Comparison of ENCODE assay signal across 9 cellular contexts in the genomic region with DNA sequence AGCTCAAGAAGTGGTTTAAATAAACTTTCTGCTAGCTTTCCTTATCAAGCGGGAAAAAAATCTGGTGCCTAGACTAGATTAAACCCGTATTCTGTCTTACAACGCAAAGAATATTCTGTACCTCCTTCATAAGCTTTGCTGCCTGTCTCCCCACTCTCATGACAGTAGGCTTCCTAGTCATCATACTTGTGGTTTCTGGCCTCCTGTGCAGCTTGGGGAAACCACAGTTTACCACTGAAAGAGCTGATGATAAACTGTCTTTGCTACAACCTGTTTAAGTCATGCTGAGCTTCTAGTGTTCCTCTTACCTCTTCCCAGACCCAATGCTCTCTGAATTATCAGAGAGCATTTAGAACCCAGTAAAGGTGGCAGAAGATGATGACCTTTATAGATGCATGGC. TPM values are rescaled to one million over a fixed set of nuclear protein-coding genes. Genes with fewer than 3 reads are reported as not detected.
DNase-seq lines count a peak whose midpoint lies in the region; ATAC-seq, FAIRE-seq and TF ChIP-seq lines count a peak whose summit lies in the region.
"Had no signal": no experiment of that assay in that cellular context is flagged by ENCODE, and none has a peak within 500 bp of the region (broad histone marks: within the 10 kb centered on the region; RNA-seq: fewer than 3 reads in every experiment).

No MANE protein-coding gene starts in this region.

- DNase-seq in activated T-cell treated with anti-CD3 and anti-CD28 coated beads for 24 hours (ENCODE audit: low read depth) (peak; percentile 41), activated T-cell treated with anti-CD3 and anti-CD28 coated beads for 4 hours (peak; percentile 23), natural killer cell (no peak), H54 (ENCODE audit: insufficient read length, low spot score) (no peak), SW480 (ENCODE audit: low spot score) (no peak), heart left ventricle (no peak)
- DNase-seq in activated T-cell treated with anti-CD3 and anti-CD28 coated beads, Interleukin-2, amount 50 U/mL, for 1 hour: no peak

- H3K4me1 ChIP-seq in heart left ventricle: peaks cover 13 to 51% (median 28%) of the 10 kb centered on the region in 12 donors

- H3K9me3 ChIP-seq in heart left ventricle: no peaks in the 10 kb centered on the region

- no peak for FAIRE-seq in H54 (lab: Jason Lieb, UNC)

- H3K27me3 Mint-ChIP-seq in natural killer cell (ENCODE audit: low read depth in 2 of 2): no peaks in the 10 kb centered on the region
- H3K27me3 Mint-ChIP-seq: B cell had no signal

- 76 to 91% (median 83%) methylated on average over 3 of the region's 3 CpGs for WGBS in heart left ventricle, 4 donors

- intact Hi-C loops in natural killer cell (cut with micrococcal nuclease) (no loop called here), heart left ventricle (cut with DNase I) (loop anchor here in 2 of 10 donors (10.0 kb wide), 2 partner anchors 53 to 83 kb away; a partner anchor contains a TSS)

- H3K27me3 ChIP-seq in heart left ventricle: no peaks in the 10 kb centered on the region

- H3K36me3 ChIP-seq in heart left ventricle: peaks cover 0 to 88% (median 40%) of the 10 kb centered on the region in 9 donors

- H3K27ac Mint-ChIP-seq in natural killer cell: peak overlapping the region; percentile 59 to 62
- H3K27ac Mint-ChIP-seq: B cell had no signal

- ATAC-seq in HG03139 (IDR thresholded peaks at IDR 0.05; ENCODE audit: unreplicated experiment) (peak; percentile 88), natural killer cell (peak; percentile 75 to 91 (median 90)), heart left ventricle (no peak)

- peaks cover 18 to 23% of the 10 kb centered on the region in 2 donors for H3K4me1 Mint-ChIP-seq in natural killer cell

- TF ChIP-seq CTCF in natural killer cell (IDR thresholded peaks at IDR 0.05): no peak
- no peak for TF ChIP-seq CTCF in heart left ventricle (IDR thresholded peaks at IDR 0.05)

- H3K4me3 Mint-ChIP-seq in natural killer cell: no peak overlapping the region
- H3K4me3 Mint-ChIP-seq: B cell had no signal

- H3K4me3 ChIP-seq in heart left ventricle: no peak overlapping the region

- TF ChIP-seq POLR2A in H54 (IDR thresholded peaks at IDR 0.05; ENCODE audit: low read depth, low read length) (no peak), heart left ventricle (IDR thresholded peaks at IDR 0.05) (no peak)

- H3K36me3 Mint-ChIP-seq in natural killer cell: no peaks in the 10 kb centered on the region

- H3K9me3 Mint-ChIP-seq in natural killer cell: no peaks in the 10 kb centered on the region

- peak overlapping the region in 6 of 12 donors; percentile 26 to 86 (median 76) for H3K27ac ChIP-seq in heart left ventricle

RNA-seq across cellular contexts. Expression of a gene that starts 55.0 kb away (rescaled TPM):
- total RNA-seq in natural killer cell (1 to 10 TPM in 1 of 3 donors, under 1 TPM in 2; 0.35 to 1.4 (median 0.88) TPM), heart left ventricle (100 to 1,000 TPM in 1 of 9 donors, 10 to 100 TPM in 8; 57.7 to 230 (median 75.1) TPM)
- polyA plus RNA-seq in heart left ventricle: 10 to 100 TPM; 30.9 to 64.6 TPM

Comparison
In these comparisons a context has a peak if more than half of its experiments do, and no peak if none do; other contexts are left out.
1. DNase-seq: peak in activated T-cell treated with anti-CD3 and anti-CD28 coated beads for 24 hours (single experiment) and activated T-cell treated with anti-CD3 and anti-CD28 coated beads for 4 hours (single experiment); none in activated T-cell treated with anti-CD3 and anti-CD28 coated beads, Interleukin-2, amount 50 U/mL, for 1 hour (single experiment), natural killer cell (single experiment), H54 (single experiment), SW480 (single experiment) and heart left ventricle (0 of 5).
2. ATAC-seq: peak in HG03139 (single experiment) and natural killer cell (3 of 3); none in heart left ventricle (0 of 4).
3. RNA of a gene that starts 55.0 kb away (total RNA-seq): 57.7 to 230 TPM in heart left ventricle; 0.35 to 1.4 TPM in natural killer cell; every median in the first group is over 10 times any median in the second.